ENCODE assay signal across 21 cellular contexts in genomic region chr15:42081463-42081830, GRCh38. TPM values are rescaled to one million over a fixed set of nuclear protein-coding genes. Genes with fewer than 3 reads are reported as not detected.
A peak's percentile ranks its signal among the peaks of the same experiment; 100 is the strongest.
DNase-seq lines count a peak whose midpoint lies in the region; FAIRE-seq and TF ChIP-seq lines count a peak whose summit lies in the region.
"Had no signal": no experiment of that assay in that cellular context is flagged by ENCODE, and none has a peak within 500 bp of the region (broad histone marks: within the 10 kb centered on the region; RNA-seq: fewer than 3 reads in every experiment).

No MANE protein-coding gene starts in this region.

- no peak overlapping the region for H3K27ac Mint-ChIP-seq in activated T-cell treated with anti-CD3 and anti-CD28 coated beads, Interleukin-2, amount 50 U/mL, for 24 hours
- H3K27ac Mint-ChIP-seq: CD4-positive, alpha-beta memory T cell had no signal

- peak overlapping the region; percentile 65; the same call in 1 of the 2 replicates for H2BK15ac ChIP-seq in H1 (ENCODE audit: low read length)

- H4K8ac ChIP-seq in H1 (ENCODE audit: extremely low read depth, insufficient read depth, low read length): no peak overlapping the region; the same call in 1 of the 2 replicates
- no peak overlapping the region for H4K8ac ChIP-seq in trophoblast cell (ENCODE audit: low read depth, low read length)

- POLR2A ChIA-PET in H1 (lab: Charles Lee; ENCODE audit: partially characterized antibody): interaction anchor here (1.0 kb wide), 1 partner anchor 12 kb away, joined by 3 read pairs; no protein-coding TSS in a partner anchor

- H3K27ac ChIP-seq in H1 (ENCODE audit: low read depth, low read length) (no peak overlapping the region), trophoblast cell (ENCODE audit: low read depth, low read length) (no peak overlapping the region), uterus (no peak overlapping the region)
- H3K27ac ChIP-seq: C4-2B had no signal

- H3K79me1 ChIP-seq in H1 (ENCODE audit: low read depth, low read length) (no peaks in the 10 kb centered on the region), trophoblast cell (ENCODE audit: low read length) (no peaks in the 10 kb centered on the region)

- H3K4me2 ChIP-seq in H1 (ENCODE audit: insufficient read depth in 1 of 2, low read depth in 2 of 2, low read length in 2 of 2) (no peak overlapping the region), trophoblast cell (ENCODE audit: low read length) (no peak overlapping the region)

- intact Hi-C loops in uterus (cut with DNase I; ENCODE audit: low total_unique reads): no loop called here

- peaks cover 6 to 21% (median 12%) of the 10 kb centered on the region in 4 experiments for H3K4me1 ChIP-seq in H1 (replicated peaks in 1 of 4; ENCODE audit: control insufficient read depth in 3 of 4, insufficient read depth in 4 of 4, low read length in 3 of 4)
- no peaks in the 10 kb centered on the region for H3K4me1 ChIP-seq in trophoblast cell (ENCODE audit: control insufficient read depth in 1 of 2, insufficient read depth in 2 of 2, low read length in 2 of 2)
- no peaks in the 10 kb centered on the region for H3K4me1 ChIP-seq in uterus
- H3K4me1 ChIP-seq: HAP-1 had no signal

- H3K9me3 ChIP-seq in H1 (ENCODE audit: insufficient read depth in 2 of 2, low read depth in 1 of 2, low read length in 1 of 2) (no peaks in the 10 kb centered on the region), trophoblast cell (ENCODE audit: insufficient read depth, low read depth, low read length) (peaks cover 2% of the 10 kb centered on the region), uterus (no peaks in the 10 kb centered on the region)
- H3K9me3 ChIP-seq: HAP-1 had no signal

- peaks cover 9% of the 10 kb centered on the region for H3K4me1 Mint-ChIP-seq in activated T-cell treated with anti-CD3 and anti-CD28 coated beads, Interleukin-2, amount 50 U/mL, for 24 hours (ENCODE audit: low read depth)

- H4K91ac ChIP-seq in H1 (replicated peaks; ENCODE audit: insufficient read length, low read length) (peak overlapping the region; percentile 65), trophoblast cell (ENCODE audit: low read depth, low read length) (no peak overlapping the region)

- H3K18ac ChIP-seq in H1 (ENCODE audit: extremely low read depth, low read length) (no peak overlapping the region), trophoblast cell (ENCODE audit: low read length) (no peak overlapping the region)

- TF ChIP-seq POLR2A in H1 (IDR thresholded peaks at IDR 0.05; ENCODE audit: control extremely low read depth in 1 of 2, low read depth in 2 of 2, low read length in 2 of 2) (no peak), uterus (IDR thresholded peaks at IDR 0.05) (no peak)

- peak; percentile 4 to 9 for DNase-seq in activated T-cell treated with anti-CD3 and anti-CD28 coated beads, Interleukin-2, amount 50 U/mL, for 48 hours
- no peak for DNase-seq in activated T-cell treated with anti-CD3 and anti-CD28 coated beads, Interleukin-2, amount 50 U/mL, for 24 hours
- DNase-seq in H1 (ENCODE audit: low read depth in 1 of 2, low spot score in 2 of 2): peak in 1 of 2 experiments; percentile 41
- DNase-seq in stimulated activated CD8-positive, alpha-beta memory T cell treated with anti-CD3 and anti-CD28 coated beads, Interleukin-4, amount 100 ng/mL, for 48 hours: peak; percentile 15
- no peak for DNase-seq in activated naive CD4-positive, alpha-beta T cell treated with Interleukin-2 at 50 U/mL for 16 hours
- no peak for DNase-seq in trophoblast cell
- DNase-seq in uterus: no peak
- DNase-seq: 8988T; ACHN; CD4-positive, alpha-beta memory T cell; DMS153; DMS79 treated with DMSO at 0.1 percent for 48 hours; EL had no signal

- TF ChIP-seq RAD21 in H1 (IDR thresholded peaks at IDR 0.05 in 1 of 2, conservative IDR thresholded peaks at IDR 0.05 in 1 of 2; ENCODE audit: low read depth in 2 of 2, low read length in 2 of 2): no peak

- FAIRE-seq in H1 (lab: Jason Lieb, UNC): no peak
- FAIRE-seq: D721Med, G401.6, GM12891, HepG2, HTR-8/SVneo had no signal

- H3K9me3 Mint-ChIP-seq in activated T-cell treated with anti-CD3 and anti-CD28 coated beads, Interleukin-2, amount 50 U/mL, for 24 hours: no peaks in the 10 kb centered on the region
- H3K9me3 Mint-ChIP-seq: GM23338 had no signal

- H3K79me2 ChIP-seq in H1 (ENCODE audit: control insufficient read depth in 1 of 2, insufficient read depth in 2 of 2, low read length in 2 of 2): no peaks in the 10 kb centered on the region
- H3K79me2 ChIP-seq in trophoblast cell (ENCODE audit: control insufficient read depth, insufficient read depth, low read length, poor library complexity): no peaks in the 10 kb centered on the region

- H2BK5ac ChIP-seq in H1 (ENCODE audit: low read depth, low read length) (0 out of 2 replicates have a peak overlapping the region, but pooled peaks have one; percentile 44), trophoblast cell (ENCODE audit: low read depth, low read length, poor library complexity) (no peak overlapping the region)

- H3K4me3 Mint-ChIP-seq in activated T-cell treated with anti-CD3 and anti-CD28 coated beads, Interleukin-2, amount 50 U/mL, for 24 hours: no peak overlapping the region
- H3K4me3 Mint-ChIP-seq: CD4-positive, alpha-beta memory T cell; GM23338 had no signal

- H2AFZ ChIP-seq in H1 (ENCODE audit: low read length) (no peak overlapping the region), trophoblast cell (ENCODE audit: insufficient read depth, low read length, poor library complexity) (no peak overlapping the region)

- peak overlapping the region; percentile 59; the same call in 1 of the 2 replicates for H2AK5ac ChIP-seq in H1 (ENCODE audit: low read depth, low read length)
- H2AK5ac ChIP-seq in trophoblast cell (ENCODE audit: low read length): no peak overlapping the region

- TF ChIP-seq CTCF in H1 (IDR thresholded peaks at IDR 0.05; ENCODE audit: control extremely low read depth in 1 of 3, insufficient read depth in 1 of 3, low read depth in 1 of 3, low read length in 3 of 3): no peak
- TF ChIP-seq CTCF in uterus (IDR thresholded peaks at IDR 0.05): no peak

- no peak overlapping the region for H3K4me3 ChIP-seq in H1 (ENCODE audit: extremely low read depth in 1 of 4, insufficient read depth in 2 of 4, low read depth in 3 of 4, low read length in 4 of 4)
- no peak overlapping the region for H3K4me3 ChIP-seq in trophoblast cell (ENCODE audit: low read depth, low read length)
- H3K4me3 ChIP-seq in uterus: no peak overlapping the region
- H3K4me3 ChIP-seq: GM23338, HAP-1 had no signal

- peaks cover 9% of the 10 kb centered on the region for H3K27me3 Mint-ChIP-seq in activated T-cell treated with anti-CD3 and anti-CD28 coated beads, Interleukin-2, amount 50 U/mL, for 24 hours

- no peak overlapping the region for H3K23ac ChIP-seq in H1 (ENCODE audit: insufficient read length)
- no peak overlapping the region for H3K23ac ChIP-seq in trophoblast cell (ENCODE audit: low read length)

- CTCF ChIA-PET in H1 (lab: Charles Lee; ENCODE audit: partially characterized antibody): interaction anchor here (0.9 to 14.0 kb wide), 9 partner anchors 11 to 94 kb away, joined by 3 to 425 read pairs (median 43); partner anchors contain the start of gene PLA2G4D

- no peak overlapping the region for H4K5ac ChIP-seq in H1 (ENCODE audit: insufficient read length, low read depth, low read length)

- no peak overlapping the region for H3K9ac ChIP-seq in H1 (replicated peaks in 1 of 4; ENCODE audit: extremely low read depth in 1 of 4, low read depth in 3 of 4, low read length in 3 of 4)
- H3K9ac ChIP-seq in trophoblast cell (ENCODE audit: low read length): no peak overlapping the region

- no peak overlapping the region for H3K14ac ChIP-seq in H1 (ENCODE audit: insufficient read length)
- H3K14ac ChIP-seq in trophoblast cell (ENCODE audit: low read length): no peak overlapping the region

- no peaks in the 10 kb centered on the region for H3K36me3 Mint-ChIP-seq in activated T-cell treated with anti-CD3 and anti-CD28 coated beads, Interleukin-2, amount 50 U/mL, for 24 hours (ENCODE audit: low read depth)
- H3K36me3 Mint-ChIP-seq: CD4-positive, alpha-beta memory T cell had no signal

- peak overlapping the region; percentile 13 for H2BK120ac ChIP-seq in H1 (replicated peaks; ENCODE audit: low read depth, low read length)
- no peak overlapping the region for H2BK120ac ChIP-seq in trophoblast cell (ENCODE audit: insufficient read depth, low read length, poor library complexity)

- WGBS in H1 (ENCODE audit: extremely low coverage in 1 of 2, insufficient coverage in 1 of 2, insufficient read length in 1 of 2, insufficient replicate concordance in 2 of 2, low coverage in 1 of 2, low lambda C conversion rate in 2 of 2, missing lambda C conversion rate in 1 of 2), 2 experiments: 94% methylated on average over 2 of the region's 2 CpGs; no CpG with 5 or more reads in 1 of the 2 experiments
- no CpG with 5 or more reads among the region's 2 CpGs for WGBS in trophoblast cell (ENCODE audit: extremely low coverage, insufficient coverage, insufficient read length)

- no peaks in the 10 kb centered on the region; the same call in 1 of the 2 replicates for H3K23me2 ChIP-seq in H1 (ENCODE audit: low read depth, low read length)

- H3K56ac ChIP-seq in H1 (replicated peaks; ENCODE audit: insufficient read length, low read depth, low read length): no peak overlapping the region

- H3K4ac ChIP-seq in H1 (replicated peaks; ENCODE audit: insufficient read length, low read depth, low read length): no peak overlapping the region
- H3K4ac ChIP-seq in trophoblast cell (ENCODE audit: low read depth, low read length): no peak overlapping the region

- no peaks in the 10 kb centered on the region for H3K27me3 ChIP-seq in H1 (replicated peaks in 1 of 4; ENCODE audit: control insufficient read depth in 3 of 4, extremely low read depth in 1 of 4, insufficient read depth in 3 of 4, low read length in 3 of 4)
- H3K27me3 ChIP-seq in trophoblast cell (ENCODE audit: insufficient read depth, low read length): no peaks in the 10 kb centered on the region
- H3K27me3 ChIP-seq in uterus: no peaks in the 10 kb centered on the region

- H4K20me1 ChIP-seq in H1 (replicated peaks in 1 of 2; ENCODE audit: control insufficient read depth in 1 of 2, insufficient read depth in 2 of 2, low read length in 2 of 2): no peaks in the 10 kb centered on the region

- no peak for TF ChIP-seq EP300 in H1 (IDR thresholded peaks at IDR 0.05; ENCODE audit: borderline replicate concordance in 1 of 2, low read depth in 2 of 2, low read length in 2 of 2)

- H2BK20ac ChIP-seq in H1 (ENCODE audit: low read length): 0 out of 2 replicates have a peak overlapping the region, but pooled peaks have one; percentile 72

- H4K12ac ChIP-seq in trophoblast cell (ENCODE audit: low read depth, low read length): no peak overlapping the region

- H2BK12ac ChIP-seq in H1 (ENCODE audit: low read depth, low read length) (peak overlapping the region; percentile 27; the same call in 1 of the 2 replicates), trophoblast cell (ENCODE audit: low read length) (no peak overlapping the region)

- H3K36me3 ChIP-seq in H1 (ENCODE audit: control insufficient read depth in 2 of 4, insufficient read depth in 4 of 4, low read length in 3 of 4): no peaks in the 10 kb centered on the region
- no peaks in the 10 kb centered on the region for H3K36me3 ChIP-seq in trophoblast cell (ENCODE audit: control insufficient read depth in 1 of 2, insufficient read depth in 2 of 2, low read length in 2 of 2)
- no peaks in the 10 kb centered on the region for H3K36me3 ChIP-seq in uterus
- H3K36me3 ChIP-seq: HAP-1 had no signal

RNA-seq across cellular contexts. Expression of gene PLA2G4D, which starts 12.9 kb away (rescaled TPM):
- 0.07 and 0.33 TPM in 2 replicates for total RNA-seq in H1 (2021; fragmentation: NEBNext Ultra II Directional; extraction: Animal tissue kit (Norgen Biotek cat#: 25700))
- 0.18 and 0.20 TPM in 2 replicates for polyA plus RNA-seq in H1 (2011; rRNA removed)
- 0.14 TPM for polyA plus RNA-seq in H1 (2011; cell fraction: cytosol; rRNA removed)
- 0.67 TPM for polyA plus RNA-seq in H1 (2011; cell fraction: nucleus; rRNA removed)
- 0.06 to 0.13 TPM (median 0.09 TPM) in 3 of 4 replicates, not detected in the other for polyA plus RNA-seq in H1 (2012, experiment 1 of 2)
- 0.09 TPM for polyA plus RNA-seq in H1 (2012, experiment 2 of 2)
- polyA plus RNA-seq in H1 (2013, experiment 1 of 2): 0.10 TPM
- polyA plus RNA-seq in H1 (2013, experiment 2 of 2): 0.06 TPM
- 0.22 TPM in 1 of 2 replicates, not detected in the other for polyA minus RNA-seq in H1 (2011; rRNA and poly(A)+ RNA removed)
- polyA minus RNA-seq in H1 (2011; cell fraction: cytosol; rRNA and poly(A)+ RNA removed): not detected
- polyA minus RNA-seq in H1 (2011; cell fraction: nucleus; rRNA and poly(A)+ RNA removed): 0.30 TPM
- not detected in 2 replicates for polyA plus RNA-seq in trophoblast cell (2013)
- total RNA-seq in uterus: under 1 TPM in 1 of 4 donors, not detected in 3; 0.07 TPM
- total RNA-seq: CD4-positive, alpha-beta memory T cell had no signal
- polyA plus RNA-seq: CD4-positive, alpha-beta memory T cell had no signal

Comparison
In these comparisons a context has a peak if more than half of its experiments do, and no peak if none do; other contexts are left out.
1. DNase-seq: peak in activated T-cell treated with anti-CD3 and anti-CD28 coated beads, Interleukin-2, amount 50 U/mL, for 48 hours (2 of 2) and stimulated activated CD8-positive, alpha-beta memory T cell treated with anti-CD3 and anti-CD28 coated beads, Interleukin-4, amount 100 ng/mL, for 48 hours (single experiment); none in activated T-cell treated with anti-CD3 and anti-CD28 coated beads, Interleukin-2, amount 50 U/mL, for 24 hours (single experiment), activated naive CD4-positive, alpha-beta T cell treated with Interleukin-2 at 50 U/mL for 16 hours (single experiment), trophoblast cell (0 of 2) and uterus (0 of 2).